ENCODE assay signal across 9 cellular contexts in genomic region chr22:20624161-20624616, GRCh38.
DNase-seq lines count a peak whose midpoint lies in the region; ATAC-seq, FAIRE-seq and TF ChIP-seq lines count a peak whose summit lies in the region.
"Had no signal": no experiment of that assay in that cellular context is flagged by ENCODE, and none has a peak within 500 bp of the region (broad histone marks: within the 10 kb centered on the region; RNA-seq: fewer than 3 reads in every experiment).

No MANE protein-coding gene starts in this region.

- TF ChIP-seq CTCF in kidney (IDR thresholded peaks at IDR 0.05; ENCODE audit: borderline replicate concordance, extremely low read depth, insufficient read depth) (no peak), endothelial cell (IDR thresholded peaks at IDR 0.05; ENCODE audit: unreplicated experiment) (no peak)

- intact Hi-C loops in kidney (cut with DNase I): no loop called here

- no peak overlapping the region for H3K27ac Mint-ChIP-seq in activated naive CD4-positive, alpha-beta T cell treated with anti-CD3 and anti-CD28 coated beads, Interleukin-2, amount 10 ng/mL, durations not matched to agents 7 days and 5 days
- peak overlapping the region; percentile 68 for H3K27ac Mint-ChIP-seq in activated T-helper 17 cell treated with anti-CD3 and anti-CD28 coated beads, Interleukin-2, amount 50 U/mL, for 72 hours
- peak overlapping the region; percentile 53 for H3K27ac Mint-ChIP-seq in stimulated activated naive CD8-positive, alpha-beta T cell treated with anti-CD3 and anti-CD28 coated beads, Interleukin-15, Interleukin-2, amounts not matched to agents 100 ng/mL and 50 ng/mL, for 24 hours
- H3K27ac Mint-ChIP-seq in endothelial cell (ENCODE audit: unreplicated experiment): no peak overlapping the region
- H3K27ac Mint-ChIP-seq: brain had no signal

- no peak overlapping the region for H3K4me3 ChIP-seq in kidney (ENCODE audit: low read length in 2 of 2)

- CTCF ChIA-PET in activated naive CD4-positive, alpha-beta T cell treated with anti-CD3 and anti-CD28 coated beads, Interleukin-2, amount 10 ng/mL, durations not matched to agents 7 days and 5 days (lab: Charles Lee): no interaction called here

- peak; percentile 68 for ATAC-seq in HG03064 (IDR thresholded peaks at IDR 0.05; ENCODE audit: low read depth, unreplicated experiment)
- ATAC-seq in activated T-helper 17 cell treated with anti-CD3 and anti-CD28 coated beads, Interleukin-2, amount 50 U/mL, for 72 hours (replicated peaks): peak; percentile 95

- no peak overlapping the region for H3K9ac ChIP-seq in kidney (ENCODE audit: low read length in 2 of 2)

- FAIRE-seq in kidney (lab: Jason Lieb, UNC): no peak

- no peaks in the 10 kb centered on the region for H3K36me3 ChIP-seq in kidney (ENCODE audit: control insufficient read depth in 1 of 2, insufficient read depth in 2 of 2, low read length in 2 of 2)

- H3K4me1 Mint-ChIP-seq in activated naive CD4-positive, alpha-beta T cell treated with anti-CD3 and anti-CD28 coated beads, Interleukin-2, amount 10 ng/mL, durations not matched to agents 7 days and 5 days: no peaks in the 10 kb centered on the region
- H3K4me1 Mint-ChIP-seq in activated T-helper 17 cell treated with anti-CD3 and anti-CD28 coated beads, Interleukin-2, amount 50 U/mL, for 72 hours: peaks cover 18% of the 10 kb centered on the region
- H3K4me1 Mint-ChIP-seq in stimulated activated naive CD8-positive, alpha-beta T cell treated with anti-CD3 and anti-CD28 coated beads, Interleukin-15, Interleukin-2, amounts not matched to agents 100 ng/mL and 50 ng/mL, for 24 hours (ENCODE audit: low read depth): peaks cover 23% of the 10 kb centered on the region
- no peaks in the 10 kb centered on the region for H3K4me1 Mint-ChIP-seq in endothelial cell (ENCODE audit: unreplicated experiment)
- H3K4me1 Mint-ChIP-seq: brain had no signal

- no peak overlapping the region for H3K27ac ChIP-seq in kidney (ENCODE audit: low read depth in 2 of 2, low read length in 2 of 2)

- no peaks in the 10 kb centered on the region for H3K9me3 Mint-ChIP-seq in activated naive CD4-positive, alpha-beta T cell treated with anti-CD3 and anti-CD28 coated beads, Interleukin-2, amount 10 ng/mL, durations not matched to agents 7 days and 5 days
- no peaks in the 10 kb centered on the region for H3K9me3 Mint-ChIP-seq in activated T-helper 17 cell treated with anti-CD3 and anti-CD28 coated beads, Interleukin-2, amount 50 U/mL, for 72 hours
- H3K9me3 Mint-ChIP-seq in stimulated activated naive CD8-positive, alpha-beta T cell treated with anti-CD3 and anti-CD28 coated beads, Interleukin-15, Interleukin-2, amounts not matched to agents 100 ng/mL and 50 ng/mL, for 24 hours: no peaks in the 10 kb centered on the region
- no peaks in the 10 kb centered on the region for H3K9me3 Mint-ChIP-seq in endothelial cell (ENCODE audit: unreplicated experiment)
- H3K9me3 Mint-ChIP-seq: brain had no signal

- no peaks in the 10 kb centered on the region for H3K9me3 ChIP-seq in kidney (ENCODE audit: control insufficient read depth in 1 of 2, low read length in 2 of 2)

- no peaks in the 10 kb centered on the region for H3K4me1 ChIP-seq in kidney (ENCODE audit: control insufficient read depth in 1 of 2, insufficient read depth in 1 of 2, low read depth in 1 of 2, low read length in 2 of 2)

- DNase-seq in activated naive CD4-positive, alpha-beta T cell treated with Interleukin-2 at 50 U/mL for 16 hours: peak; percentile 39
- no peak for DNase-seq in activated naive CD4-positive, alpha-beta T cell treated with anti-CD3 and anti-CD28 coated beads, Interleukin-2, amount 10 ng/mL, durations not matched to agents 7 days and 5 days
- DNase-seq in occipital lobe (lab: John Stamatoyannopoulos, UW) (no peak), kidney (no peak), endothelial cell (ENCODE audit: low spot score) (no peak)

- no peaks in the 10 kb centered on the region for H3K36me3 Mint-ChIP-seq in activated naive CD4-positive, alpha-beta T cell treated with anti-CD3 and anti-CD28 coated beads, Interleukin-2, amount 10 ng/mL, durations not matched to agents 7 days and 5 days
- H3K36me3 Mint-ChIP-seq in activated T-helper 17 cell treated with anti-CD3 and anti-CD28 coated beads, Interleukin-2, amount 50 U/mL, for 72 hours (ENCODE audit: low read depth): no peaks in the 10 kb centered on the region
- H3K36me3 Mint-ChIP-seq in stimulated activated naive CD8-positive, alpha-beta T cell treated with anti-CD3 and anti-CD28 coated beads, Interleukin-15, Interleukin-2, amounts not matched to agents 100 ng/mL and 50 ng/mL, for 24 hours (ENCODE audit: low read depth): no peaks in the 10 kb centered on the region
- H3K36me3 Mint-ChIP-seq in endothelial cell (ENCODE audit: low read depth, unreplicated experiment): no peaks in the 10 kb centered on the region
- H3K36me3 Mint-ChIP-seq: brain had no signal

- peaks cover 25% of the 10 kb centered on the region for H3K27me3 Mint-ChIP-seq in activated naive CD4-positive, alpha-beta T cell treated with anti-CD3 and anti-CD28 coated beads, Interleukin-2, amount 10 ng/mL, durations not matched to agents 7 days and 5 days
- peaks cover 3% of the 10 kb centered on the region for H3K27me3 Mint-ChIP-seq in activated T-helper 17 cell treated with anti-CD3 and anti-CD28 coated beads, Interleukin-2, amount 50 U/mL, for 72 hours
- peaks cover 4% of the 10 kb centered on the region for H3K27me3 Mint-ChIP-seq in stimulated activated naive CD8-positive, alpha-beta T cell treated with anti-CD3 and anti-CD28 coated beads, Interleukin-15, Interleukin-2, amounts not matched to agents 100 ng/mL and 50 ng/mL, for 24 hours
- H3K27me3 Mint-ChIP-seq in endothelial cell (ENCODE audit: unreplicated experiment): no peaks in the 10 kb centered on the region

- no peak overlapping the region for H3K4me3 Mint-ChIP-seq in activated naive CD4-positive, alpha-beta T cell treated with anti-CD3 and anti-CD28 coated beads, Interleukin-2, amount 10 ng/mL, durations not matched to agents 7 days and 5 days
- peak overlapping the region; percentile 26 for H3K4me3 Mint-ChIP-seq in activated T-helper 17 cell treated with anti-CD3 and anti-CD28 coated beads, Interleukin-2, amount 50 U/mL, for 72 hours
- no peak overlapping the region for H3K4me3 Mint-ChIP-seq in stimulated activated naive CD8-positive, alpha-beta T cell treated with anti-CD3 and anti-CD28 coated beads, Interleukin-15, Interleukin-2, amounts not matched to agents 100 ng/mL and 50 ng/mL, for 24 hours
- no peak overlapping the region for H3K4me3 Mint-ChIP-seq in endothelial cell (ENCODE audit: unreplicated experiment)
- H3K4me3 Mint-ChIP-seq: brain had no signal

Comparison
In these comparisons a context has a peak if more than half of its experiments do, and no peak if none do; other contexts are left out.
1. H3K27ac Mint-ChIP-seq: peak in activated T-helper 17 cell treated with anti-CD3 and anti-CD28 coated beads, Interleukin-2, amount 50 U/mL, for 72 hours (single experiment) and stimulated activated naive CD8-positive, alpha-beta T cell treated with anti-CD3 and anti-CD28 coated beads, Interleukin-15, Interleukin-2, amounts not matched to agents 100 ng/mL and 50 ng/mL, for 24 hours (single experiment); none in activated naive CD4-positive, alpha-beta T cell treated with anti-CD3 and anti-CD28 coated beads, Interleukin-2, amount 10 ng/mL, durations not matched to agents 7 days and 5 days (single experiment) and endothelial cell (single experiment).